Comparison of ENCODE assay signal across 11 cellular contexts in genomic region chr14:91580886-91581615, GRCh38.
"Had no signal": no experiment of that assay in that cellular context is flagged by ENCODE, and none has a peak within 500 bp of the region (broad histone marks: within the 10 kb centered on the region; RNA-seq: fewer than 3 reads in every experiment).

No MANE protein-coding gene starts in this region.

- H3K4me3 ChIP-seq: cardiac muscle cell, esophagus squamous epithelium, ovary, skin epidermis, vagina had no signal

- H3K27ac ChIP-seq: cardiac muscle cell, esophagus squamous epithelium, foreskin keratinocyte, ovary, skin epidermis, vagina had no signal

- H3K36me3 ChIP-seq: cardiac muscle cell, esophagus squamous epithelium, ovary, vagina had no signal

- H3K9me3 ChIP-seq: vagina had no signal

- DNase-seq: activated CD4-positive, alpha-beta T cell treated with anti-CD3 and anti-CD28 coated beads, Interleukin-2, amount 10 ng/mL, durations not matched to agents 7 days and 5 days; activated CD4-positive, CD25-positive, alpha-beta regulatory T cell; activated CD8-positive, alpha-beta memory T cell treated with anti-CD3 and anti-CD28 coated beads for 24 hours; activated naive CD4-positive, alpha-beta T cell treated with anti-CD3 and anti-CD28 coated beads for 36 hours; esophagus squamous epithelium; foreskin keratinocyte; ovary had no signal

- H3K27me3 Mint-ChIP-seq: activated CD4-positive, alpha-beta T cell treated with anti-CD3 and anti-CD28 coated beads, Interleukin-2, amount 10 ng/mL, durations not matched to agents 7 days and 5 days had no signal

- H3K4me3 Mint-ChIP-seq: activated CD4-positive, alpha-beta T cell treated with anti-CD3 and anti-CD28 coated beads, Interleukin-2, amount 10 ng/mL, durations not matched to agents 7 days and 5 days; activated naive CD4-positive, alpha-beta T cell treated with anti-CD3 and anti-CD28 coated beads for 36 hours; neural crest cell had no signal

- ATAC-seq: foreskin keratinocyte had no signal

- H3K27ac Mint-ChIP-seq: activated CD4-positive, alpha-beta T cell treated with anti-CD3 and anti-CD28 coated beads, Interleukin-2, amount 10 ng/mL, durations not matched to agents 7 days and 5 days; activated naive CD4-positive, alpha-beta T cell treated with anti-CD3 and anti-CD28 coated beads for 36 hours had no signal
